In genomic region chr16:22436823-22437652, GRCh38 we compare ENCODE assay signal across 8 cellular contexts.
DNase-seq lines count a peak whose midpoint lies in the region; ATAC-seq, FAIRE-seq and TF ChIP-seq lines count a peak whose summit lies in the region.
"Not testable (repeated sequence)": the region's sequence is repeated elsewhere in the genome, so short reads cannot be mapped to it uniquely, and the experiment has no call there.

No MANE protein-coding gene starts in this region.

- intact Hi-C loops in posterior vena cava (cut with DNase I) = not testable (repeated sequence)

- H3K27ac ChIP-seq in right atrium auricular region (peak overlapping the region; percentile 96 to 97), tibial nerve (peak overlapping the region; percentile 93 to 97 (median 95))

- TF ChIP-seq POLR2A in GM12892 (IDR thresholded peaks at IDR 0.05; ENCODE audit: low read depth, low read length) = peak; percentile 84; the same call in 1 of the 2 replicates
- TF ChIP-seq POLR2A in tibial nerve (IDR thresholded peaks at IDR 0.05) = peak in 1 of 2 donors; percentile 45

- not testable (repeated sequence) for H3K4me1 ChIP-seq in right atrium auricular region, tibial nerve

- peak in 1 of 2 donors; percentile 56 for TF ChIP-seq EP300 in tibial nerve (IDR thresholded peaks at IDR 0.05)

- H3K27me3 ChIP-seq in right atrium auricular region, tibial nerve: not testable (repeated sequence)

- not testable (repeated sequence) for H3K9me3 ChIP-seq in right atrium auricular region, tibial nerve

- ATAC-seq in HG02840 (IDR thresholded peaks at IDR 0.05; ENCODE audit: low FRiP score, unreplicated experiment) = peak; percentile 74

- peak overlapping the region; percentile 67 to 82 for H3K4me3 ChIP-seq in right atrium auricular region
- peak overlapping the region; percentile 89 to 97 (median 94) for H3K4me3 ChIP-seq in tibial nerve

- TF ChIP-seq CTCF in right atrium auricular region (IDR thresholded peaks at IDR 0.05); tibial nerve (IDR thresholded peaks at IDR 0.05): not testable (repeated sequence)

- DNase-seq in GM12892 (ENCODE audit: insufficient read length) = peak; percentile 35
- DNase-seq in NCI-H146 (lab: John Stamatoyannopoulos, UW) = peak; percentile 85
- DNase-seq in T-helper 9 cell = peak; percentile 61
- peak in 50 of 58 donors; percentile 13 to 86 (median 52) for DNase-seq in anterior cingulate cortex (lab: John Stamatoyannopoulos, UW)
- DNase-seq in right atrium auricular region (ENCODE audit: low spot score) = peak; percentile 68
- peak; percentile 94 for DNase-seq in posterior vena cava (ENCODE audit: low spot score)
- DNase-seq in tibial nerve (ENCODE audit: low spot score in 2 of 2) = peak; percentile 44 to 49

- H3K36me3 ChIP-seq in right atrium auricular region, tibial nerve: not testable (repeated sequence)

- not testable (repeated sequence) for FAIRE-seq in GM12892 (lab: Jason Lieb, UNC)

- WGBS in tibial nerve, 2 donors = 0% methylated on average over 44 to 81 of the region's 96 CpGs

Comparison
In these comparisons a context has a peak if more than half of its experiments do, and no peak if none do; other contexts are left out.
1. Peak in every context shown above with its lines: DNase-seq, ATAC-seq, H3K4me3 ChIP-seq and H3K27ac ChIP-seq.
2. DNase-seq: peak in every context shown above with its lines; median percentile 94 in posterior vena cava; 85 in NCI-H146; 68 in right atrium auricular region; 61 in T-helper 9 cell; 52 in anterior cingulate cortex; 46 in tibial nerve; 35 in GM12892.